28 cellular contexts compared by ENCODE assay signal in genomic region chr17:39765766-39766165, GRCh38. TPM values are rescaled to one million over a fixed set of nuclear protein-coding genes. Genes with fewer than 3 reads are reported as not detected.
DNase-seq lines count a peak whose midpoint lies in the region; ATAC-seq, FAIRE-seq and TF ChIP-seq lines count a peak whose summit lies in the region.
"Had no signal": no experiment of that assay in that cellular context is flagged by ENCODE, and none has a peak within 500 bp of the region (broad histone marks: within the 10 kb centered on the region; RNA-seq: fewer than 3 reads in every experiment).

No MANE protein-coding gene starts in this region.

- no peaks in the 10 kb centered on the region for H3K27me3 Mint-ChIP-seq in activated T-cell treated with anti-CD3 and anti-CD28 coated beads, Interleukin-2, amount 50 U/mL, for 72 hours (ENCODE audit: low read depth)
- no peaks in the 10 kb centered on the region for H3K27me3 Mint-ChIP-seq in activated naive CD8-positive, alpha-beta T cell treated with anti-CD3 and anti-CD28 coated beads, Interleukin-2, amount 50 U/mL, for 24 hours
- H3K27me3 Mint-ChIP-seq: activated naive CD4-positive, alpha-beta T cell treated with anti-CD3 and anti-CD28 coated beads, Interleukin-2, amount 10 ng/mL, durations not matched to agents 7 days and 5 days had no signal

- H3K4me1 Mint-ChIP-seq in activated T-cell treated with anti-CD3 and anti-CD28 coated beads, Interleukin-2, amount 50 U/mL, for 72 hours (ENCODE audit: low read depth): peaks cover 88% of the 10 kb centered on the region
- peaks cover 96% of the 10 kb centered on the region for H3K4me1 Mint-ChIP-seq in activated naive CD8-positive, alpha-beta T cell treated with anti-CD3 and anti-CD28 coated beads, Interleukin-2, amount 50 U/mL, for 24 hours

- peak; percentile 24 for TF ChIP-seq POLR2A in GM19193 (IDR thresholded peaks at IDR 0.05; ENCODE audit: extremely low read depth, insufficient read depth, insufficient read length)
- no peak for TF ChIP-seq POLR2A in GM12892 (IDR thresholded peaks at IDR 0.05; ENCODE audit: low read depth, low read length)

- no peaks in the 10 kb centered on the region for H3K9me3 Mint-ChIP-seq in activated T-cell treated with anti-CD3 and anti-CD28 coated beads, Interleukin-2, amount 50 U/mL, for 72 hours
- no peaks in the 10 kb centered on the region for H3K9me3 Mint-ChIP-seq in activated naive CD8-positive, alpha-beta T cell treated with anti-CD3 and anti-CD28 coated beads, Interleukin-2, amount 50 U/mL, for 24 hours
- H3K9me3 Mint-ChIP-seq: CD14-positive monocyte had no signal

- peak overlapping the region; percentile 89 for H3K27ac Mint-ChIP-seq in activated T-cell treated with anti-CD3 and anti-CD28 coated beads, Interleukin-2, amount 50 U/mL, for 72 hours
- peak overlapping the region; percentile 99 for H3K27ac Mint-ChIP-seq in activated naive CD8-positive, alpha-beta T cell treated with anti-CD3 and anti-CD28 coated beads, Interleukin-2, amount 50 U/mL, for 24 hours
- H3K27ac Mint-ChIP-seq: HFFc6 had no signal

- no peak for DNase-seq in activated T-cell treated with anti-CD3 and anti-CD28 coated beads, Interleukin-2, amount 50 U/mL, for 72 hours
- DNase-seq in activated T-cell treated with anti-CD3 and anti-CD28 coated beads for 4 hours: no peak
- no peak for DNase-seq in activated naive CD8-positive, alpha-beta T cell treated with anti-CD3 and anti-CD28 coated beads, Interleukin-2, amount 50 U/mL, for 24 hours
- peak; percentile 24 for DNase-seq in stimulated activated CD8-positive, alpha-beta memory T cell treated with anti-CD3 and anti-CD28 coated beads, Interleukin-4, amount 100 ng/mL, for 48 hours
- no peak for DNase-seq in stimulated activated CD4-positive, alpha-beta T cell treated with anti-CD3 and anti-CD28 coated beads, Interleukin-2, amount 100 ng/mL, for 24 hours
- no peak for DNase-seq in activated CD4-positive, CD25-positive, alpha-beta regulatory T cell treated with anti-CD3 and anti-CD28 coated beads, Interleukin-2, amount 50 U/mL, for 72 hours
- no peak for DNase-seq in GM12892 (ENCODE audit: insufficient read length)
- DNase-seq: ACHN; activated CD4-positive, alpha-beta T cell treated with anti-CD3 and anti-CD28 coated beads for 1 hour; activated naive CD4-positive, alpha-beta T cell treated with anti-CD3 and anti-CD28 coated beads, Interleukin-2, amount 10 ng/mL, durations not matched to agents 7 days and 5 days; DMS153; GF-D8; heart left ventricle; HFFc6; Kasumi-1; NCI-H1048; NCI-H2081; NCI-H82; posterior cingulate gyrus; stimulated activated CD4-positive, alpha-beta T cell treated with anti-CD3 and anti-CD28 coated beads, Interleukin-15, amount 100 ng/mL, for 24 hours; testis had no signal

- FAIRE-seq in GM12892 (lab: Jason Lieb, UNC): no peak
- FAIRE-seq: astrocyte had no signal

- no peak for ATAC-seq in activated T-cell treated with anti-CD3 and anti-CD28 coated beads, Interleukin-2, amount 50 U/mL, for 72 hours (replicated peaks in 1 of 2)
- no peak for ATAC-seq in activated naive CD8-positive, alpha-beta T cell treated with anti-CD3 and anti-CD28 coated beads, Interleukin-2, amount 50 U/mL, for 24 hours
- ATAC-seq: heart left ventricle, Right ventricle myocardium inferior, sciatic nerve had no signal

- H3K36me3 Mint-ChIP-seq in activated T-cell treated with anti-CD3 and anti-CD28 coated beads, Interleukin-2, amount 50 U/mL, for 72 hours (ENCODE audit: insufficient read depth in 2 of 2): peaks cover 25 to 42% of the 10 kb centered on the region in 2 donors
- peaks cover 69% of the 10 kb centered on the region for H3K36me3 Mint-ChIP-seq in activated naive CD8-positive, alpha-beta T cell treated with anti-CD3 and anti-CD28 coated beads, Interleukin-2, amount 50 U/mL, for 24 hours (ENCODE audit: low read depth)
- H3K36me3 Mint-ChIP-seq: CD14-positive monocyte had no signal

- H3K4me3 Mint-ChIP-seq in activated T-cell treated with anti-CD3 and anti-CD28 coated beads, Interleukin-2, amount 50 U/mL, for 72 hours: peak overlapping the region in 1 of 2 donors; percentile 31
- no peak overlapping the region for H3K4me3 Mint-ChIP-seq in activated naive CD8-positive, alpha-beta T cell treated with anti-CD3 and anti-CD28 coated beads, Interleukin-2, amount 50 U/mL, for 24 hours
- H3K4me3 Mint-ChIP-seq: activated naive CD4-positive, alpha-beta T cell treated with anti-CD3 and anti-CD28 coated beads, Interleukin-2, amount 10 ng/mL, durations not matched to agents 7 days and 5 days; HFFc6 had no signal

RNA-seq across cellular contexts. Expression of gene GRB7, which starts 28.0 kb away (rescaled TPM):
- 1 to 10 TPM; 3.5 to 6.0 TPM for total RNA-seq in activated T-cell treated with anti-CD3 and anti-CD28 coated beads, Interleukin-2, amount 50 U/mL, for 72 hours
- polyA plus RNA-seq in GM12892 (2012; ENCODE audit: missing spikeins): not detected
- total RNA-seq: HFFc6, HT1080 had no signal
- polyA plus RNA-seq: CD14-positive monocyte, neural cell had no signal

RNA-seq across cellular contexts. Expression of gene MIEN1, which starts 35.4 kb away (rescaled TPM):
- total RNA-seq in activated T-cell treated with anti-CD3 and anti-CD28 coated beads, Interleukin-2, amount 50 U/mL, for 72 hours: 10 to 100 TPM; 39.4 to 40.1 TPM
- polyA plus RNA-seq in GM12892 (2012; ENCODE audit: missing spikeins): 51.1 TPM
